ENCODE assay signal across 28 cellular contexts in genomic region chr3:15350141-15350540, GRCh38.
"Had no signal": no experiment of that assay in that cellular context is flagged by ENCODE, and none has a peak within 500 bp of the region (broad histone marks: within the 10 kb centered on the region; RNA-seq: fewer than 3 reads in every experiment).

No MANE protein-coding gene starts in this region.

- H3K9me3 ChIP-seq: psoas muscle, thoracic aorta, vagina had no signal

- FAIRE-seq: endometrium, islet of Langerhans had no signal

- H3K4me3 ChIP-seq: heart right ventricle, left lung, mucosa of descending colon, ovary, psoas muscle, sigmoid colon, thoracic aorta, transverse colon, vagina had no signal

- DNase-seq: cortex of kidney; effector memory CD8-positive, alpha-beta T cell; foreskin fibroblast; glutamatergic neuron; heart right ventricle; hippocampal formation; left cardiac atrium; left lung; mesenchymal stem cell; mucosa of descending colon; naive thymus-derived CD8-positive, alpha-beta T cell; nephron progenitor cell; occipital lobe; ovary; posterior cingulate gyrus; psoas muscle; right cardiac atrium; sigmoid colon; stimulated activated CD4-positive, alpha-beta T cell treated with anti-CD3 and anti-CD28 coated beads, Interleukin-2, amount 100 ng/mL, for 24 hours; stimulated activated CD4-positive, alpha-beta T cell treated with anti-CD3 and anti-CD28 coated beads, Interleukin-4, amount 100 ng/mL, for 24 hours; stimulated activated naive CD8-positive, alpha-beta T cell treated with anti-CD3 and anti-CD28 coated beads, Interleukin-15, Interleukin-2, amounts not matched to agents 100 U/mL and 50 U/mL, for 24 hours; transverse colon had no signal

- H3K36me3 ChIP-seq: heart right ventricle, left lung, ovary, sigmoid colon, thoracic aorta, transverse colon, vagina had no signal

- H3K4me3 Mint-ChIP-seq: effector memory CD8-positive, alpha-beta T cell; mesothelial cell of epicardium; naive thymus-derived CD8-positive, alpha-beta T cell; nephron progenitor cell; stimulated activated effector memory CD8-positive, alpha-beta T cell treated with anti-CD3 and anti-CD28 coated beads, Interleukin-12 subunit alpha, Interleukin-12 subunit beta, amount 100 ng/mL, for 72 hours had no signal

- H3K27me3 Mint-ChIP-seq: effector memory CD8-positive, alpha-beta T cell; naive thymus-derived CD8-positive, alpha-beta T cell had no signal

- H3K27me3 ChIP-seq: heart right ventricle, left lung, ovary, sigmoid colon, transverse colon, vagina had no signal

- H3K36me3 Mint-ChIP-seq: naive thymus-derived CD8-positive, alpha-beta T cell; stimulated activated effector memory CD8-positive, alpha-beta T cell treated with anti-CD3 and anti-CD28 coated beads, Interleukin-12 subunit alpha, Interleukin-12 subunit beta, amount 100 ng/mL, for 72 hours had no signal

- H3K4me1 ChIP-seq: psoas muscle, sigmoid colon, transverse colon, vagina had no signal

- H3K27ac ChIP-seq: left lung, ovary, psoas muscle, sigmoid colon, thoracic aorta, transverse colon, vagina had no signal

- H3K27ac Mint-ChIP-seq: mesothelial cell of epicardium; nephron progenitor cell; stimulated activated effector memory CD8-positive, alpha-beta T cell treated with anti-CD3 and anti-CD28 coated beads, Interleukin-12 subunit alpha, Interleukin-12 subunit beta, amount 100 ng/mL, for 72 hours had no signal

- H3K9me3 Mint-ChIP-seq: effector memory CD8-positive, alpha-beta T cell; stimulated activated effector memory CD8-positive, alpha-beta T cell treated with anti-CD3 and anti-CD28 coated beads, Interleukin-12 subunit alpha, Interleukin-12 subunit beta, amount 100 ng/mL, for 72 hours had no signal

- H3K4me1 Mint-ChIP-seq: nephron progenitor cell had no signal

- ATAC-seq: effector memory CD8-positive, alpha-beta T cell; left lung; mucosa of descending colon; naive thymus-derived CD8-positive, alpha-beta T cell; psoas muscle; stimulated activated effector memory CD8-positive, alpha-beta T cell treated with anti-CD3 and anti-CD28 coated beads, Interleukin-12 subunit alpha, Interleukin-12 subunit beta, amount 100 ng/mL, for 72 hours; stimulated activated naive CD8-positive, alpha-beta T cell treated with anti-CD3 and anti-CD28 coated beads, Interleukin-15, Interleukin-2, amounts not matched to agents 100 U/mL and 50 U/mL, for 24 hours had no signal
